In genomic region chr16:10385725-10386516, GRCh38 we compare ENCODE assay signal across 1 cellular context.
TF ChIP-seq lines count a peak whose summit lies in the region.

A gene with protein sequence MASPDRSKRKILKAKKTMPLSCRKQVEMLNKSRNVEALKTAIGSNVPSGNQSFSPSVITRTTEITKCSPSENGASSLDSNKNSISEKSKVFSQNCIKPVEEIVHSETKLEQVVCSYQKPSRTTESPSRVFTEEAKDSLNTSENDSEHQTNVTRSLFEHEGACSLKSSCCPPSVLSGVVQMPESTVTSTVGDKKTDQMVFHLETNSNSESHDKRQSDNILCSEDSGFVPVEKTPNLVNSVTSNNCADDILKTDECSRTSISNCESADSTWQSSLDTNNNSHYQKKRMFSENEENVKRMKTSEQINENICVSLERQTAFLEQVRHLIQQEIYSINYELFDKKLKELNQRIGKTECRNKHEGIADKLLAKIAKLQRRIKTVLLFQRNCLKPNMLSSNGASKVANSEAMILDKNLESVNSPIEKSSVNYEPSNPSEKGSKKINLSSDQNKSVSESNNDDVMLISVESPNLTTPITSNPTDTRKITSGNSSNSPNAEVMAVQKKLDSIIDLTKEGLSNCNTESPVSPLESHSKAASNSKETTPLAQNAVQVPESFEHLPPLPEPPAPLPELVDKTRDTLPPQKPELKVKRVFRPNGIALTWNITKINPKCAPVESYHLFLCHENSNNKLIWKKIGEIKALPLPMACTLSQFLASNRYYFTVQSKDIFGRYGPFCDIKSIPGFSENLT (plus strand): TSS chr16:10386061. CDS start chr16:10430621, 44,560 bp downstream.

TF ChIP-seq in HepG2, 621 proteins besides CTCF, POLR2A, EP300 and RAD21 (continued from another document and continues in another):
- 0 out of 2 replicates have a peak, but pooled peaks have one; percentile 33 for TF ChIP-seq ZNF609 (CRISPR knock-in tag; IDR thresholded peaks at IDR 0.05; ENCODE audit: borderline replicate concordance)
- peak; percentile 58; the same call in 1 of the 2 replicates for TF ChIP-seq SMAD1 (CRISPR knock-in tag; IDR thresholded peaks at IDR 0.05; ENCODE audit: borderline replicate concordance, low read depth)
- TF ChIP-seq TMF1 (CRISPR knock-in tag; IDR thresholded peaks at IDR 0.05; ENCODE audit: low read depth) = peak; percentile 99
- no peak for TF ChIP-seq BRCA1 (CRISPR knock-in tag; IDR thresholded peaks at IDR 0.05)
- no peak for TF ChIP-seq ZBTB40 (IDR thresholded peaks at IDR 0.05)
- peak; percentile 87 for TF ChIP-seq ZBTB40 (CRISPR knock-in tag; IDR thresholded peaks at IDR 0.05)
- peak; percentile 90; the same call in 1 of the 2 replicates for TF ChIP-seq ZNF816 (CRISPR knock-in tag; IDR thresholded peaks at IDR 0.05; ENCODE audit: borderline replicate concordance)
- no peak for TF ChIP-seq GRHL1 (CRISPR knock-in tag; conservative IDR thresholded peaks at IDR 0.05)
- TF ChIP-seq CREB1 (IDR thresholded peaks at IDR 0.05) = peak; percentile 79
- peak; percentile 83 for TF ChIP-seq CREB1 (CRISPR knock-in tag; IDR thresholded peaks at IDR 0.05)
- TF ChIP-seq, protein P1, sequence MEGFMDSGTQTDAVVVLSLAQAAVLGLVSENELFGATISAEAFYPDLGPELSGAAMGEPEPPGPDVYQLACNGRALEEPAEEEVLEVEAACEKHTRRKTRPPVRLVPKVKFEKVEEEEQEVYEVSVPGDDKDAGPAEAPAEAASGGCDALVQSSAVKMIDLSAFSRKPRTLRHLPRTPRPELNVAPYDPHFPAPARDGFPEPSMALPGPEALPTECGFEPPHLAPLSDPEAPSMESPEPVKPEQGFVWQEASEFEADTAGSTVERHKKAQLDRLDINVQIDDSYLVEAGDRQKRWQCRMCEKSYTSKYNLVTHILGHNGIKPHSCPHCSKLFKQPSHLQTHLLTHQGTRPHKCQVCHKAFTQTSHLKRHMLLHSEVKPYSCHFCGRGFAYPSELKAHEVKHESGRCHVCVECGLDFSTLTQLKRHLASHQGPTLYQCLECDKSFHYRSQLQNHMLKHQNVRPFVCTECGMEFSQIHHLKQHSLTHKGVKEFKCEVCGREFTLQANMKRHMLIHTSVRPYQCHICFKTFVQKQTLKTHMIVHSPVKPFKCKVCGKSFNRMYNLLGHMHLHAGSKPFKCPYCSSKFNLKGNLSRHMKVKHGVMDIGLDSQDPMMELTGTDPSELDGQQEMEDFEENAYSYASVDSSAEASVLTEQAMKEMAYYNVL (CRISPR knock-in tag; IDR thresholded peaks at IDR 0.05; ENCODE audit: borderline replicate concordance) = no peak; the same call in none of the 2 replicates
- TF ChIP-seq ZNF503 (CRISPR knock-in tag; IDR thresholded peaks at IDR 0.05) = peak; percentile 84
- TF ChIP-seq ZBTB10 (CRISPR knock-in tag; IDR thresholded peaks at IDR 0.05; ENCODE audit: borderline replicate concordance) = peak; percentile 95
- peak; percentile 90 for TF ChIP-seq RXRB (CRISPR knock-in tag; IDR thresholded peaks at IDR 0.05; ENCODE audit: borderline replicate concordance)
- no peak for TF ChIP-seq MAFG (CRISPR knock-in tag; IDR thresholded peaks at IDR 0.05)
- peak; percentile 99; the same call in 1 of the 2 replicates for TF ChIP-seq GLI4 (CRISPR knock-in tag; IDR thresholded peaks at IDR 0.05; ENCODE audit: borderline replicate concordance)
- TF ChIP-seq CBX5 (CRISPR knock-in tag; IDR thresholded peaks at IDR 0.05; ENCODE audit: borderline replicate concordance) = peak; percentile 98; the same call in 1 of the 2 replicates
- TF ChIP-seq ZNF296 (CRISPR knock-in tag; conservative IDR thresholded peaks at IDR 0.05) = peak; percentile 86
- TF ChIP-seq TEF (CRISPR knock-in tag; IDR thresholded peaks at IDR 0.05) = peak; percentile 57; the same call in 1 of the 2 replicates
- TF ChIP-seq ZNF329 (CRISPR knock-in tag; IDR thresholded peaks at IDR 0.05; ENCODE audit: low read depth) = peak; percentile 88; the same call in 1 of the 2 replicates
- peak; percentile 91; the same call in 1 of the 2 replicates for TF ChIP-seq NFKBIZ (CRISPR knock-in tag; IDR thresholded peaks at IDR 0.05)
- TF ChIP-seq ISX (CRISPR knock-in tag; conservative IDR thresholded peaks at IDR 0.05) = no peak
- peak; percentile 97 for TF ChIP-seq KDM3A (CRISPR knock-in tag; IDR thresholded peaks at IDR 0.05; ENCODE audit: low read depth)
- TF ChIP-seq ZNF225 (CRISPR knock-in tag; IDR thresholded peaks at IDR 0.05) = peak; percentile 97; the same call in 1 of the 2 replicates
- TF ChIP-seq CAMTA2 (CRISPR knock-in tag; IDR thresholded peaks at IDR 0.05; ENCODE audit: borderline replicate concordance) = peak; percentile 97; the same call in 1 of the 2 replicates
- no peak for TF ChIP-seq ZNF496 (CRISPR knock-in tag; IDR thresholded peaks at IDR 0.05; ENCODE audit: insufficient replicate concordance)
